8 cellular contexts compared by ENCODE assay signal in genomic region chr1:85707990-85708825, GRCh38. TPM values are rescaled to one million over a fixed set of nuclear protein-coding genes. Genes with fewer than 3 reads are reported as not detected.
DNase-seq lines count a peak whose midpoint lies in the region; ATAC-seq and FAIRE-seq lines count a peak whose summit lies in the region.

ZNHIT6 (minus strand) TSS chr1:85708433; CDS start chr1:85708284, 149 bp downstream.

- DNase-seq in D341Med (ENCODE audit: low spot score), result peak; percentile 87
- DNase-seq in HTR-8/SVneo (ENCODE audit: insufficient read length, low spot score), result peak; percentile 83
- DNase-seq in NOMO-1 treated with DMSO at 0.1 percent for 48 hours (lab: John Stamatoyannopoulos, UW; ENCODE audit: unreplicated experiment), result peak; percentile 94
- peak; percentile 46 to 73 (median 65) for DNase-seq in activated CD8-positive, alpha-beta memory T cell treated with anti-CD3 and anti-CD28 coated beads for 48 hours (ENCODE audit: low read depth in 2 of 3, low spot score in 2 of 3)
- DNase-seq in mesenteric fat pad (ENCODE audit: low spot score), result peak; percentile 92
- peak; percentile 71 for DNase-seq in stimulated activated CD8-positive, alpha-beta memory T cell treated with anti-CD3 and anti-CD28 coated beads, Interleukin-15, amount 100 ng/mL, for 1 hour (ENCODE audit: low read depth)

- in situ Hi-C loops in endometrial microvascular endothelial cells (cut with HindIII; ENCODE audit: inconsistent ontology term, low pct_unique_long_range_greater_than_20kb, low sequenced_read_pairs), result no loop called here

- peak; percentile 82 for FAIRE-seq in HTR-8/SVneo (lab: Jason Lieb, UNC)

- peak; percentile 87 for ATAC-seq in GM21381 (IDR thresholded peaks at IDR 0.05; ENCODE audit: unreplicated experiment)

RNA-seq across cellular contexts. Expression of gene ZNHIT6, which starts in this region (rescaled TPM):
- total RNA-seq in endometrial microvascular endothelial cells (ENCODE audit: inconsistent ontology term) (15.1 TPM), mesenteric fat pad (15.9 TPM)

Comparison
In these comparisons a context has a peak if more than half of its experiments do, and no peak if none do; other contexts are left out.
1. Peak in every context shown above with its lines: DNase-seq and ATAC-seq.